In genomic region chr12:48696626-48697025, GRCh38 we compare ENCODE assay signal across 19 cellular contexts. TPM values are rescaled to one million over a fixed set of nuclear protein-coding genes. Genes with fewer than 3 reads are reported as not detected.
DNase-seq lines count a peak whose midpoint lies in the region; ATAC-seq and TF ChIP-seq lines count a peak whose summit lies in the region.
"Had no signal": no experiment of that assay in that cellular context is flagged by ENCODE, and none has a peak within 500 bp of the region (broad histone marks: within the 10 kb centered on the region; RNA-seq: fewer than 3 reads in every experiment).

No MANE protein-coding gene starts in this region.

- no peak overlapping the region for H2BK120ac ChIP-seq in trophoblast cell (ENCODE audit: insufficient read depth, low read length, poor library complexity)

- no peak overlapping the region for H2BK12ac ChIP-seq in trophoblast cell (ENCODE audit: low read length)

- peak overlapping the region; percentile 29 for H3K18ac ChIP-seq in trophoblast cell (ENCODE audit: low read length)

- no peaks in the 10 kb centered on the region for H3K79me1 ChIP-seq in trophoblast cell (ENCODE audit: low read length)

- H3K9me3 ChIP-seq in trophoblast cell (ENCODE audit: insufficient read depth, low read depth, low read length) (no peaks in the 10 kb centered on the region), heart left ventricle (no peaks in the 10 kb centered on the region), stomach (no peaks in the 10 kb centered on the region)

- H3K9ac ChIP-seq in trophoblast cell (ENCODE audit: low read length) = no peak overlapping the region

- peaks cover 22% of the 10 kb centered on the region for H3K36me3 Mint-ChIP-seq in activated naive CD4-positive, alpha-beta T cell treated with anti-CD3 and anti-CD28 coated beads, Interleukin-2, amount 50 U/mL, for 24 hours
- peaks cover 14 to 29% of the 10 kb centered on the region in 2 donors for H3K36me3 Mint-ChIP-seq in activated naive CD4-positive, alpha-beta T cell treated with anti-CD3 and anti-CD28 coated beads, Interleukin-2, amount 50 U/mL, for 72 hours
- peaks cover 6 to 94% (median 26%) of the 10 kb centered on the region in 3 donors for H3K36me3 Mint-ChIP-seq in naive thymus-derived CD8-positive, alpha-beta T cell

- DNase-seq in activated naive CD4-positive, alpha-beta T cell treated with anti-CD3 and anti-CD28 coated beads, Interleukin-2, amount 50 U/mL, for 72 hours (ENCODE audit: low spot score in 2 of 2) = no peak
- DNase-seq in SIG-M5 (lab: John Stamatoyannopoulos, UW) (peak; percentile 39), trophoblast cell (no peak), heart left ventricle (no peak), stomach (no peak), NCI-H2227 (lab: John Stamatoyannopoulos, UW; ENCODE audit: unreplicated experiment) (no peak)
- DNase-seq in naive thymus-derived CD8-positive, alpha-beta T cell = no peak
- DNase-seq: 8988T; CD4-positive, CD25-positive, alpha-beta regulatory T cell; DMS153; DND-41; NCI-H1105 treated with DMSO at 0.1 percent for 48 hours; NCI-H1694; NCI-H2029 treated with DMSO at 0.1 percent for 48 hours; NCI-H2227 treated with DMSO at 0.1 percent for 48 hours; NCI-H526 treated with DMSO at 0.1 percent for 48 hours; PC-9 had no signal

- no peak overlapping the region for H4K91ac ChIP-seq in trophoblast cell (ENCODE audit: low read depth, low read length)

- no peak overlapping the region for H2AK5ac ChIP-seq in trophoblast cell (ENCODE audit: low read length)

- POLR2A ChIA-PET in naive thymus-derived CD8-positive, alpha-beta T cell (lab: Charles Lee) = interaction anchor here (0.7 to 1.3 kb wide), 3 partner anchors 12 to 36 kb away, joined by 3 to 5 read pairs (median 4); partner anchors contain the start of gene KANSL2

- peaks cover 32% of the 10 kb centered on the region for H3K4me1 Mint-ChIP-seq in activated naive CD4-positive, alpha-beta T cell treated with anti-CD3 and anti-CD28 coated beads, Interleukin-2, amount 50 U/mL, for 24 hours
- peaks cover 0 to 17% (median 6%) of the 10 kb centered on the region in 4 donors for H3K4me1 Mint-ChIP-seq in naive thymus-derived CD8-positive, alpha-beta T cell

- H4K12ac ChIP-seq in trophoblast cell (ENCODE audit: low read depth, low read length) = no peak overlapping the region

- H4K8ac ChIP-seq in trophoblast cell (ENCODE audit: low read depth, low read length) = no peak overlapping the region

- H3K27ac ChIP-seq in trophoblast cell (ENCODE audit: low read depth, low read length) = no peak overlapping the region
- no peak overlapping the region for H3K27ac ChIP-seq in heart left ventricle
- H3K27ac ChIP-seq in stomach = no peak overlapping the region
- H3K27ac ChIP-seq: PC-9 had no signal

- no peak overlapping the region for H3K4me3 ChIP-seq in trophoblast cell (ENCODE audit: low read depth, low read length)
- no peak overlapping the region for H3K4me3 ChIP-seq in heart left ventricle
- H3K4me3 ChIP-seq in stomach = no peak overlapping the region
- H3K4me3 ChIP-seq: PC-9 had no signal

- no peak overlapping the region for H3K4me3 Mint-ChIP-seq in activated naive CD4-positive, alpha-beta T cell treated with anti-CD3 and anti-CD28 coated beads, Interleukin-2, amount 50 U/mL, for 24 hours
- no peak overlapping the region for H3K4me3 Mint-ChIP-seq in naive thymus-derived CD8-positive, alpha-beta T cell
- H3K4me3 Mint-ChIP-seq: CD4-positive, CD25-positive, alpha-beta regulatory T cell had no signal

- H3K4me2 ChIP-seq in trophoblast cell (ENCODE audit: low read length) = no peak overlapping the region
- H3K4me2 ChIP-seq: PC-9 had no signal

- H3K79me2 ChIP-seq in trophoblast cell (ENCODE audit: control insufficient read depth, insufficient read depth, low read length, poor library complexity) = no peaks in the 10 kb centered on the region

- peak overlapping the region; percentile 17 for H3K27ac Mint-ChIP-seq in activated naive CD4-positive, alpha-beta T cell treated with anti-CD3 and anti-CD28 coated beads, Interleukin-2, amount 50 U/mL, for 24 hours
- no peak overlapping the region for H3K27ac Mint-ChIP-seq in activated naive CD4-positive, alpha-beta T cell treated with anti-CD3 and anti-CD28 coated beads, Interleukin-2, amount 50 U/mL, for 72 hours
- peak overlapping the region in 2 of 10 donors; percentile 35 to 84 for H3K27ac Mint-ChIP-seq in naive thymus-derived CD8-positive, alpha-beta T cell
- H3K27ac Mint-ChIP-seq: CD4-positive, CD25-positive, alpha-beta regulatory T cell had no signal

- TF ChIP-seq CTCF in heart left ventricle (IDR thresholded peaks at IDR 0.05) = no peak
- TF ChIP-seq CTCF in stomach (IDR thresholded peaks at IDR 0.05) = no peak

- WGBS in trophoblast cell (ENCODE audit: extremely low coverage, insufficient coverage, insufficient read length) = no CpG with 5 or more reads among the region's 5 CpGs
- WGBS in heart left ventricle, 4 donors = 91 to 96% (median 96%) methylated on average over 5 of the region's 5 CpGs
- 90 to 97% (median 94%) methylated on average over 5 of the region's 5 CpGs for WGBS in stomach, 5 donors

- ATAC-seq in activated naive CD4-positive, alpha-beta T cell treated with anti-CD3 and anti-CD28 coated beads, Interleukin-2, amount 50 U/mL, for 72 hours = no peak
- no peak for ATAC-seq in naive thymus-derived CD8-positive, alpha-beta T cell
- no peak for ATAC-seq in heart left ventricle
- ATAC-seq: Right ventricle myocardium inferior had no signal

- no peaks in the 10 kb centered on the region for H3K27me3 ChIP-seq in trophoblast cell (ENCODE audit: insufficient read depth, low read length)
- H3K27me3 ChIP-seq in heart left ventricle = no peaks in the 10 kb centered on the region
- no peaks in the 10 kb centered on the region for H3K27me3 ChIP-seq in stomach

- no peaks in the 10 kb centered on the region for H3K4me1 ChIP-seq in trophoblast cell (ENCODE audit: control insufficient read depth in 1 of 2, insufficient read depth in 2 of 2, low read length in 2 of 2)
- H3K4me1 ChIP-seq in heart left ventricle = peaks cover 0 to 12% (median 8%) of the 10 kb centered on the region in 12 donors
- peaks cover 0 to 8% (median under 1%) of the 10 kb centered on the region in 4 donors for H3K4me1 ChIP-seq in stomach

- H2BK5ac ChIP-seq in trophoblast cell (ENCODE audit: low read depth, low read length, poor library complexity) = no peak overlapping the region

- H3K27me3 Mint-ChIP-seq in activated naive CD4-positive, alpha-beta T cell treated with anti-CD3 and anti-CD28 coated beads, Interleukin-2, amount 50 U/mL, for 24 hours = no peaks in the 10 kb centered on the region
- no peaks in the 10 kb centered on the region for H3K27me3 Mint-ChIP-seq in naive thymus-derived CD8-positive, alpha-beta T cell
- H3K27me3 Mint-ChIP-seq: CD4-positive, CD25-positive, alpha-beta regulatory T cell had no signal

- no peaks in the 10 kb centered on the region for H3K9me3 Mint-ChIP-seq in activated naive CD4-positive, alpha-beta T cell treated with anti-CD3 and anti-CD28 coated beads, Interleukin-2, amount 50 U/mL, for 24 hours
- no peaks in the 10 kb centered on the region for H3K9me3 Mint-ChIP-seq in activated naive CD4-positive, alpha-beta T cell treated with anti-CD3 and anti-CD28 coated beads, Interleukin-2, amount 50 U/mL, for 72 hours
- no peaks in the 10 kb centered on the region for H3K9me3 Mint-ChIP-seq in naive thymus-derived CD8-positive, alpha-beta T cell
- H3K9me3 Mint-ChIP-seq: CD4-positive, CD25-positive, alpha-beta regulatory T cell had no signal

- TF ChIP-seq EP300 in stomach (IDR thresholded peaks at IDR 0.05) = no peak

- H3K36me3 ChIP-seq in trophoblast cell (ENCODE audit: control insufficient read depth in 1 of 2, insufficient read depth in 2 of 2, low read length in 2 of 2) (peaks cover 24 to 28% of the 10 kb centered on the region in 2 experiments), heart left ventricle (peaks cover 0 to 100% (median 94%) of the 10 kb centered on the region in 9 donors), stomach (peaks cover 39 to 97% (median 95%) of the 10 kb centered on the region in 4 donors)

- H3K4ac ChIP-seq in trophoblast cell (ENCODE audit: low read depth, low read length) = no peak overlapping the region

- H3K14ac ChIP-seq in trophoblast cell (ENCODE audit: low read length) = no peak overlapping the region

- no peak overlapping the region for H2AFZ ChIP-seq in trophoblast cell (ENCODE audit: insufficient read depth, low read length, poor library complexity)
- H2AFZ ChIP-seq: PC-9 had no signal

- no peak overlapping the region for H3K23ac ChIP-seq in trophoblast cell (ENCODE audit: low read length)

- TF ChIP-seq POLR2A in heart left ventricle (IDR thresholded peaks at IDR 0.05) (no peak), stomach (IDR thresholded peaks at IDR 0.05) (no peak)

- intact Hi-C loops in heart left ventricle (cut with DNase I) (no loop called here), stomach (cut with DNase I; ENCODE audit: low total_unique reads) (no loop called here)

RNA-seq across cellular contexts. Expression of gene KANSL2, which starts 14.6 kb away (rescaled TPM):
- 10 to 100 TPM; 45.9 to 58.5 TPM for total RNA-seq in activated naive CD4-positive, alpha-beta T cell treated with anti-CD3 and anti-CD28 coated beads, Interleukin-2, amount 50 U/mL, for 72 hours
- polyA plus RNA-seq in trophoblast cell (2013) = 25.7 and 26.9 TPM in 2 replicates
- total RNA-seq in naive thymus-derived CD8-positive, alpha-beta T cell = 10 to 100 TPM; 83.3 to 92.4 TPM
- polyA plus RNA-seq in naive thymus-derived CD8-positive, alpha-beta T cell = 10 to 100 TPM; 21.0 to 30.2 (median 27.4) TPM
- total RNA-seq in heart left ventricle (10 to 100 TPM; 20.1 to 34.4 (median 24.0) TPM), stomach (10 to 100 TPM; 23.2 to 66.0 (median 54.5) TPM)
- polyA plus RNA-seq in heart left ventricle (10 to 100 TPM; 22.1 to 35.6 TPM), stomach (10 to 100 TPM; 16.2 to 25.4 (median 23.6) TPM)

RNA-seq across cellular contexts. Expression of gene CCNT1, which starts 19.9 kb away (rescaled TPM):
- total RNA-seq in activated naive CD4-positive, alpha-beta T cell treated with anti-CD3 and anti-CD28 coated beads, Interleukin-2, amount 50 U/mL, for 72 hours = 10 to 100 TPM; 72.9 to 88.2 TPM
- polyA plus RNA-seq in trophoblast cell (2013) = 16.2 and 17.0 TPM in 2 replicates
- 10 to 100 TPM; 65.5 to 66.5 TPM for total RNA-seq in naive thymus-derived CD8-positive, alpha-beta T cell
- 10 to 100 TPM; 12.9 to 22.6 (median 12.9) TPM for polyA plus RNA-seq in naive thymus-derived CD8-positive, alpha-beta T cell
- total RNA-seq in heart left ventricle = 10 to 100 TPM; 11.0 to 29.7 (median 18.1) TPM
- polyA plus RNA-seq in heart left ventricle = 1 to 10 TPM; 2.4 to 5.4 TPM
- 10 to 100 TPM in 4 of 5 donors, 1 to 10 TPM in 1; 3.2 to 54.0 (median 44.6) TPM for total RNA-seq in stomach
- 1 to 10 TPM; 2.7 to 4.4 (median 3.7) TPM for polyA plus RNA-seq in stomach
